Comparison of ENCODE assay signal across 1 cellular context in the genomic region with DNA sequence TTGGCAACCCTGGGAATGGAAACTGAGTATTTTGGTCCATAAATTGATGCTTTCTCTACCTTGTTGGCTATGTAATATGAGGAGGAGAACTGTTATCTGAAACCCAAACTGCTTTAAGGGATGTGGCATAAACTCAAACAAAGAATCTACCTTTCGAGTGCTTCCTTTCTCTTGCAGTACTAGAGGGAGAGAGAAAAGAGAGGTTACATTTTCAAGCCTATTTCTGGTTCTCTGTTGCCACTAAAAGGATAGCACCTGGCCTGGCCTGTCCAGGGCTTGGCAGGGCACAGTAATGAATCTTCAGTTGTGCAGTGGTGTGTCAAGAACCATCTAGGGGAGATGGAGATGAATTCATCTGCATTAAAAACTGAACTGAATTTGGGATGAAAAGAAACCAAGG.
TF ChIP-seq lines count a peak whose summit lies in the region.

No MANE protein-coding gene starts in this region.

TF ChIP-seq in K562, 482 proteins besides CTCF, POLR2A, EP300 and RAD21 (continued from another document):
- TF ChIP-seq, protein P1, sequence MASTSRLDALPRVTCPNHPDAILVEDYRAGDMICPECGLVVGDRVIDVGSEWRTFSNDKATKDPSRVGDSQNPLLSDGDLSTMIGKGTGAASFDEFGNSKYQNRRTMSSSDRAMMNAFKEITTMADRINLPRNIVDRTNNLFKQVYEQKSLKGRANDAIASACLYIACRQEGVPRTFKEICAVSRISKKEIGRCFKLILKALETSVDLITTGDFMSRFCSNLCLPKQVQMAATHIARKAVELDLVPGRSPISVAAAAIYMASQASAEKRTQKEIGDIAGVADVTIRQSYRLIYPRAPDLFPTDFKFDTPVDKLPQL (IDR thresholded peaks at IDR 0.05; ENCODE audit: extremely low read depth, insufficient read length) = no peak
- TF ChIP-seq RFX5 (IDR thresholded peaks at IDR 0.05; ENCODE audit: low read depth, low read length) = no peak
- TF ChIP-seq SNIP1 (IDR thresholded peaks at IDR 0.05; ENCODE audit: low read depth) = no peak
- TF ChIP-seq, protein P2, sequence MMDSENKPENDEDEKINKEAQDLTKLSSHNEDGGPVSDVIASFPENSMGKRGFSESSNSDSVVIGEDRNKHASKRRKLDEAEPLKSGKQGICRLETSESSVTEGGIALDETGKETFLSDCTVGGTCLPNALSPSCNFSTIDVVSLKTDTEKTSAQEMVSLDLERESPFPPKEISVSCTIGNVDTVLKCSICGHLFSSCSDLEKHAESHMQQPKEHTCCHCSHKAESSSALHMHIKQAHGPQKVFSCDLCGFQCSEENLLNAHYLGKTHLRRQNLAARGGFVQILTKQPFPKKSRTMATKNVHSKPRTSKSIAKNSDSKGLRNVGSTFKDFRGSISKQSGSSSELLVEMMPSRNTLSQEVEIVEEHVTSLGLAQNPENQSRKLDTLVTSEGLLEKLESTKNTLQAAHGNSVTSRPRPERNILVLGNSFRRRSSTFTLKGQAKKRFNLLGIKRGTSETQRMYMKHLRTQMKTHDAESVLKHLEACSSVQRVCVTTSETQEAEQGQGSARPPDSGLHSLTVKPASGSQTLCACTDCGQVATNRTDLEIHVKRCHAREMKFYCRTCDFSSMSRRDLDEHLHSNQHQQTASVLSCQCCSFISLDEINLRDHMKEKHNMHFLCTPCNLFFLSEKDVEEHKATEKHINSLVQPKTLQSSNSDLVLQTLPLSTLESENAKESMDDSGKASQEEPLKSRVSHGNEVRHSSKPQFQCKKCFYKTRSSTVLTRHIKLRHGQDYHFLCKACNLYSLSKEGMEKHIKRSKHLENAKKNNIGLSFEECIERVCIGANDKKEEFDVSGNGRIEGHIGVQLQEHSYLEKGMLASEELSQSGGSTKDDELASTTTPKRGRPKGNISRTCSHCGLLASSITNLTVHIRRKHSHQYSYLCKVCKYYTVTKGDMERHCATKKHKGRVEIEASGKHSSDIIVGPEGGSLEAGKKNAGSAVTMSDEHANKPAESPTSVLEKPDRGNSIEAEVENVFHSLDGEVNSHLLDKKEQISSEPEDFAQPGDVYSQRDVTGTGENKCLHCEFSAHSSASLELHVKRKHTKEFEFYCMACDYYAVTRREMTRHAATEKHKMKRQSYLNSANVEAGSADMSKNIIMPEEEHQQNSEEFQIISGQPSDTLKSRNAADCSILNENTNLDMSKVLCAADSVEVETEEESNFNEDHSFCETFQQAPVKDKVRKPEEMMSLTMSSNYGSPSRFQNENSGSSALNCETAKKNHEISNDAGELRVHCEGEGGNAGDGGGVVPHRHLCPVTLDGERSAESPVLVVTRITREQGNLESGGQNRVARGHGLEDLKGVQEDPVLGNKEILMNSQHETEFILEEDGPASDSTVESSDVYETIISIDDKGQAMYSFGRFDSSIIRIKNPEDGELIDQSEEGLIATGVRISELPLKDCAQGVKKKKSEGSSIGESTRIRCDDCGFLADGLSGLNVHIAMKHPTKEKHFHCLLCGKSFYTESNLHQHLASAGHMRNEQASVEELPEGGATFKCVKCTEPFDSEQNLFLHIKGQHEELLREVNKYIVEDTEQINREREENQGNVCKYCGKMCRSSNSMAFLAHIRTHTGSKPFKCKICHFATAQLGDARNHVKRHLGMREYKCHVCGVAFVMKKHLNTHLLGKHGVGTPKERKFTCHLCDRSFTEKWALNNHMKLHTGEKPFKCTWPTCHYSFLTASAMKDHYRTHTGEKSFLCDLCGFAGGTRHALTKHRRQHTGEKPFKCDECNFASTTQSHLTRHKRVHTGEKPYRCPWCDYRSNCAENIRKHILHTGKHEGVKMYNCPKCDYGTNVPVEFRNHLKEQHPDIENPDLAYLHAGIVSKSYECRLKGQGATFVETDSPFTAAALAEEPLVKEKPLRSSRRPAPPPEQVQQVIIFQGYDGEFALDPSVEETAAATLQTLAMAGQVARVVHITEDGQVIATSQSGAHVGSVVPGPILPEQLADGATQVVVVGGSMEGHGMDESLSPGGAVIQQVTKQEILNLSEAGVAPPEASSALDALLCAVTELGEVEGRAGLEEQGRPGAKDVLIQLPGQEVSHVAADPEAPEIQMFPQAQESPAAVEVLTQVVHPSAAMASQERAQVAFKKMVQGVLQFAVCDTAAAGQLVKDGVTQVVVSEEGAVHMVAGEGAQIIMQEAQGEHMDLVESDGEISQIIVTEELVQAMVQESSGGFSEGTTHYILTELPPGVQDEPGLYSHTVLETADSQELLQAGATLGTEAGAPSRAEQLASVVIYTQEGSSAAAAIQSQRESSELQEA (IDR thresholded peaks at IDR 0.05; ENCODE audit: low read depth) = no peak
- no peak for TF ChIP-seq MYNN (IDR thresholded peaks at IDR 0.05)
- TF ChIP-seq MYNN (CRISPR knock-in tag; IDR thresholded peaks at IDR 0.05) = no peak
- no peak for TF ChIP-seq HDAC2 (IDR thresholded peaks at IDR 0.05)
- TF ChIP-seq HNRNPK (IDR thresholded peaks at IDR 0.05; ENCODE audit: low read depth, low read length, poor library complexity, severe bottlenecking) = no peak
- no peak for TF ChIP-seq CREBBP (IDR thresholded peaks at IDR 0.05; ENCODE audit: low read depth, low read length)
- TF ChIP-seq MCM3 (IDR thresholded peaks at IDR 0.05) = no peak
TF ChIP-seq in K562: peak in this region for 0.
